10 cellular contexts compared by ENCODE assay signal in the genomic region with DNA sequence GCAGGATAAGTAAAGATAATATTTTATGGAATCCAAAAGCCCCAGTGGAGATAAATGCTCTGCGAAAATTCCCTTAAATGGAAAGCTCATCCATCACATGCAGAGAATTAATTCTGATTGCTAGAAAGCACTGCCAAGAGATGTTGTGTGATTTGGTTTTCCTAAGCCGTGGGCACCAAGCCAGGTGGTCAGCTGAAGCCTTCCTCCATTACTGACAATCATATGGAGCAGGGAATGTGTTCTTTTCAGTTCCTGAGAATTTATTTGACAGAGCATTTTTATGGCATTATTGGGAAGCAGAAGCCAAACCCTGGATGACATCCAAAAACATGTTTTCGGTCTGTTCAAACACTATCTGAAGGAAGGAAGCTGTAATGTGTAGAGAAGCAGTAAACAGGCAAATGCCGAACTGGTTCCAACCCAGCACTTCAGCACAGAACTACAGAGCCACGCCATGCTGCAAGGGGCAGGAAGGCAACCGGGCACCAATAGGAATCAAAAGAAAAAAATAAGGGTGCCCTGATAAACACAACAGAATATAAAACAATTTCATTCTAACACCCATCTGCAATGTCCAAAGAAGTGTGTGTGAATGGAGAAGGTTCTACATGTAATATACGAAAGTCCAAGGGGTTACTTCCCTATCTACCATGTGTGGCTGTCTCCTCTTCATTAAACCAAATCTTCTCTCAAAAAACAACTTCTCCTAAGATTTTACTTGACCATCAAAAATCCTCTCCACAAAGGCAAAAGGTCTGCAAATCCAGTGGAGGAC. TPM values are rescaled to one million over a fixed set of nuclear protein-coding genes. Genes with fewer than 3 reads are reported as not detected.
DNase-seq lines count a peak whose midpoint lies in the region; ATAC-seq and TF ChIP-seq lines count a peak whose summit lies in the region.
"Had no signal": no experiment of that assay in that cellular context is flagged by ENCODE, and none has a peak within 500 bp of the region (broad histone marks: within the 10 kb centered on the region; RNA-seq: fewer than 3 reads in every experiment).

No MANE protein-coding gene starts in this region.

- POLR2A ChIA-PET in PC-3 (lab: Charles Lee; ENCODE audit: unreplicated experiment): no interaction called here
- POLR2A ChIA-PET in PC-9 (lab: Charles Lee; ENCODE audit: unreplicated experiment): no interaction called here

- no peak overlapping the region for H2AFZ ChIP-seq in PC-3 (ENCODE audit: low read length)
- peak overlapping the region; percentile 45 for H2AFZ ChIP-seq in parathyroid adenoma
- H2AFZ ChIP-seq in PC-9: no peak overlapping the region
- no peak overlapping the region for H2AFZ ChIP-seq in Karpas-422 (ENCODE audit: low read length)

- no peaks in the 10 kb centered on the region for H3F3A ChIP-seq in PC-3 (ENCODE audit: low read length, unreplicated experiment)
- H3F3A ChIP-seq in PC-9 (ENCODE audit: insufficient read depth, low read depth): no peaks in the 10 kb centered on the region

- no peak for TF ChIP-seq CTCF in PC-3 (conservative IDR thresholded peaks at IDR 0.05; ENCODE audit: low read depth, low read length)
- no peak for TF ChIP-seq CTCF in parathyroid adenoma (IDR thresholded peaks at IDR 0.05)
- TF ChIP-seq CTCF in PC-9 (conservative IDR thresholded peaks at IDR 0.05): no peak

- H4K20me1 ChIP-seq in PC-3 (ENCODE audit: low read length) (no peaks in the 10 kb centered on the region), PC-9 (ENCODE audit: insufficient read depth) (no peaks in the 10 kb centered on the region), Karpas-422 (ENCODE audit: insufficient read depth, low read depth, low read length) (no peaks in the 10 kb centered on the region)

- peak; percentile 55 for ATAC-seq in PC-3

- H3K79me2 ChIP-seq in PC-3 (ENCODE audit: low read length) (no peaks in the 10 kb centered on the region), parathyroid adenoma (no peaks in the 10 kb centered on the region), PC-9 (ENCODE audit: low read depth) (no peaks in the 10 kb centered on the region), Karpas-422 (ENCODE audit: low read length) (no peaks in the 10 kb centered on the region)

- DNase-seq in DMS153 treated with DMSO at 0.1 percent for 48 hours (lab: John Stamatoyannopoulos, UW; ENCODE audit: unreplicated experiment) (peak; percentile 33), PC-3 (peak; percentile 7), fibroblast of peridontal ligament (ENCODE audit: extremely low read depth) (peak; percentile 74), PC-9 (no peak), RKO (ENCODE audit: low spot score) (no peak), NCI-H510A treated with DMSO at 0.1 percent for 48 hours (lab: John Stamatoyannopoulos, UW) (no peak), Karpas-422 (no peak)
- DNase-seq: DND-41; stimulated activated CD4-positive, alpha-beta T cell treated with anti-CD3 and anti-CD28 coated beads, Interleukin-15, amount 100 ng/mL, for 24 hours had no signal

- H3K4me3 ChIP-seq in PC-3 (ENCODE audit: low read length): no peak overlapping the region
- H3K4me3 ChIP-seq in parathyroid adenoma (ENCODE audit: low read depth, low read length): no peak overlapping the region
- no peak overlapping the region for H3K4me3 ChIP-seq in PC-9
- no peak overlapping the region for H3K4me3 ChIP-seq in Karpas-422 (ENCODE audit: low read length)

- intact Hi-C loops in PC-3 (cut with micrococcal nuclease): no loop called here
- intact Hi-C loops in PC-9 (cut with micrococcal nuclease; ENCODE audit: unreplicated experiment): no loop called here

- H3K4me2 ChIP-seq in PC-3 (ENCODE audit: low read length): no peak overlapping the region
- no peak overlapping the region for H3K4me2 ChIP-seq in parathyroid adenoma (ENCODE audit: low read length)
- no peak overlapping the region for H3K4me2 ChIP-seq in PC-9
- no peak overlapping the region for H3K4me2 ChIP-seq in Karpas-422 (ENCODE audit: low read depth, low read length, poor library complexity, severe bottlenecking)

- H3K9ac ChIP-seq in PC-3 (ENCODE audit: low read length): no peak overlapping the region
- no peak overlapping the region for H3K9ac ChIP-seq in parathyroid adenoma
- no peak overlapping the region for H3K9ac ChIP-seq in Karpas-422 (ENCODE audit: low read length)

- no peak overlapping the region for H3K27ac ChIP-seq in PC-3 (ENCODE audit: low read length)
- no peak overlapping the region for H3K27ac ChIP-seq in parathyroid adenoma
- no peak overlapping the region for H3K27ac ChIP-seq in PC-9
- H3K27ac ChIP-seq in Karpas-422 (ENCODE audit: low read length): no peak overlapping the region

- H3K4me1 ChIP-seq in PC-3 (ENCODE audit: insufficient read depth, low read length) (no peaks in the 10 kb centered on the region), parathyroid adenoma (no peaks in the 10 kb centered on the region), PC-9 (replicated peaks; ENCODE audit: insufficient read depth) (no peaks in the 10 kb centered on the region), Karpas-422 (ENCODE audit: low read length) (peaks cover 4% of the 10 kb centered on the region)

- H3K9me2 ChIP-seq in PC-3 (replicated peaks; ENCODE audit: low read length) (no peaks in the 10 kb centered on the region), PC-9 (ENCODE audit: insufficient read depth) (no peaks in the 10 kb centered on the region), Karpas-422 (replicated peaks; ENCODE audit: insufficient read depth, low read length) (no peaks in the 10 kb centered on the region)

- H3K36me3 ChIP-seq in PC-3 (ENCODE audit: low read depth, low read length): no peaks in the 10 kb centered on the region
- no peaks in the 10 kb centered on the region for H3K36me3 ChIP-seq in parathyroid adenoma (ENCODE audit: control insufficient read depth, insufficient read depth, low read length)
- no peaks in the 10 kb centered on the region for H3K36me3 ChIP-seq in PC-9 (ENCODE audit: low read depth)
- H3K36me3 ChIP-seq in Karpas-422 (ENCODE audit: insufficient read depth, low read length): no peaks in the 10 kb centered on the region

- BruUV-seq in PC-3 (replicated peaks; lab: Mats Ljungman, UMichigan): no TSS peak
- BruUV-seq in PC-9 (replicated peaks; lab: Mats Ljungman, UMichigan): no TSS peak

- CTCF ChIA-PET in PC-3 (lab: Charles Lee) (no interaction called here), PC-9 (lab: Charles Lee) (no interaction called here)

- H3K9me3 ChIP-seq in PC-3 (ENCODE audit: low read length) (no peaks in the 10 kb centered on the region), parathyroid adenoma (ENCODE audit: control insufficient read depth, low read length) (no peaks in the 10 kb centered on the region), PC-9 (ENCODE audit: insufficient read depth, low read depth) (no peaks in the 10 kb centered on the region), Karpas-422 (ENCODE audit: low read length) (no peaks in the 10 kb centered on the region)

- no peaks in the 10 kb centered on the region for H3K27me3 ChIP-seq in PC-3 (ENCODE audit: low read length)
- H3K27me3 ChIP-seq in parathyroid adenoma (ENCODE audit: control insufficient read depth, insufficient read depth, low read length): no peaks in the 10 kb centered on the region
- no peaks in the 10 kb centered on the region for H3K27me3 ChIP-seq in PC-9 (ENCODE audit: insufficient read depth, low read depth)
- H3K27me3 ChIP-seq in Karpas-422 (ENCODE audit: low read length): no peaks in the 10 kb centered on the region

RNA-seq across cellular contexts. Expression of gene ARSB, which starts 12.3 kb away (rescaled TPM):
- total RNA-seq in PC-3 (2014; rRNA removed) (7.1 and 8.1 TPM in 2 replicates), PC-9 (2021) (5.1 and 8.4 TPM in 2 replicates)
- 3.1 and 10.8 TPM in 2 replicates for total RNA-seq in Karpas-422 (2014; rRNA removed; shearing (Covaris generic); ENCODE audit: low replicate concordance)

Comparison
In these comparisons a context has a peak if more than half of its experiments do, and no peak if none do; other contexts are left out.
1. DNase-seq: peak in DMS153 treated with DMSO at 0.1 percent for 48 hours (single experiment), PC-3 (single experiment) and fibroblast of peridontal ligament (single experiment); none in PC-9 (0 of 2), RKO (single experiment), NCI-H510A treated with DMSO at 0.1 percent for 48 hours (single experiment) and Karpas-422 (single experiment).